ENCODE assay signal across 9 cellular contexts in the genomic region with DNA sequence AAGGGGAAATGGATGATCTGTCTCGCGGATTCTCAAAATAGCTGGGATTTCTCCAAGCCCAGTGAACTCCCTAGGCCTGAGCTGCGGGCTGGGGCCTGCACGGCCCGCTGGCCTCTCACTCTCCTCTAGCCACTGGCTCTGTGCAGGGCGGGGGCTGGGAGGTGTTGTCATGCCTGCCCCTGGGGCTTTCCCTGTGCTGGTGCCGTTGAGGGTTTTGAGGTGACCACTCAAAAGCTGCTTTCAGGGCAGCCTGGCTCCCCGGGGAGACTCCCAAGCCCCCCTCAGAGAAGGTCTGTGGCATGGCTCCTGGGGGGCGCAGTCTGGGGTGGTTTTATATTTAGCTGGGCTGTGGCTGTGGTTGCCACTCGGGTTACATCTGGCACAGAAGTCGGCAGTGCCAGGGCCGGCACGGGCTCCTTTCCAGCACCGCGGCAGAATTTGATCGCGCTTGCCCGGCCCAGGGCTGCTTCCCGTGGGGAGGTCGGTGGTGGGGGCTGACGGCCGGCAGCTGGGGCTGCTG. TPM values are rescaled to one million over a fixed set of nuclear protein-coding genes. Genes with fewer than 3 reads are reported as not detected.
A peak's percentile ranks its signal among the peaks of the same experiment; 100 is the strongest.
DNase-seq lines count a peak whose midpoint lies in the region; ATAC-seq and TF ChIP-seq lines count a peak whose summit lies in the region.
"Had no signal": no experiment of that assay in that cellular context is flagged by ENCODE, and none has a peak within 500 bp of the region (broad histone marks: within the 10 kb centered on the region; RNA-seq: fewer than 3 reads in every experiment).

No MANE protein-coding gene starts in this region.

- H3K4me3 ChIP-seq in brain microvascular endothelial cell (ENCODE audit: low read depth, low read length) (no peak overlapping the region), iPS-15b (ENCODE audit: low read depth, low read length) (no peak overlapping the region), spleen (no peak overlapping the region)

- H3K27me3 ChIP-seq in brain microvascular endothelial cell (replicated peaks): no peaks in the 10 kb centered on the region
- H3K27me3 ChIP-seq in iPS-15b (ENCODE audit: control insufficient read depth, insufficient read depth, low read length): no peaks in the 10 kb centered on the region
- no peaks in the 10 kb centered on the region for H3K27me3 ChIP-seq in spleen (replicated peaks in 1 of 7)

- 37 to 69% (median 60%) methylated on average over 11 to 22 of the region's 22 CpGs for WGBS in spleen, 5 donors

- no peak for TF ChIP-seq CTCF in brain microvascular endothelial cell (IDR thresholded peaks at IDR 0.05; ENCODE audit: low read depth, low read length, missing control alignments)
- TF ChIP-seq CTCF in spleen (IDR thresholded peaks at IDR 0.05 in 8 of 11, conservative IDR thresholded peaks at IDR 0.05 in 3 of 11): no peak

- peak overlapping the region; percentile 30 for H3K27ac ChIP-seq in brain microvascular endothelial cell
- H3K27ac ChIP-seq in spleen: peak overlapping the region in 7 of 8 donors; percentile 13 to 64 (median 50)

- H3K4me1 ChIP-seq in iPS-15b (ENCODE audit: control insufficient read depth, insufficient read depth, low read length) (peaks cover 11% of the 10 kb centered on the region), spleen (peaks cover 7 to 71% (median 40%) of the 10 kb centered on the region in 6 donors)

- DNase-seq in H4 (ENCODE audit: low spot score) (peak; percentile 59), brain microvascular endothelial cell (peak; percentile 49), spleen (no peak), activated gamma-delta T cell (lab: John Stamatoyannopoulos, UW) (no peak)
- no peak for DNase-seq in activated effector memory CD4-positive, alpha-beta T cell treated with anti-CD3 and anti-CD28 coated beads, Interleukin-2, amount 50 U/mL, for 16 hours
- DNase-seq: activated naive CD4-positive, alpha-beta T cell treated with anti-CD3 and anti-CD28 coated beads for 36 hours had no signal

- ATAC-seq in GM21529 (IDR thresholded peaks at IDR 0.05; ENCODE audit: unreplicated experiment) (no peak), HG02678 (IDR thresholded peaks at IDR 0.05; ENCODE audit: unreplicated experiment) (no peak)

- in situ Hi-C loops in brain microvascular endothelial cell (cut with HindIII; ENCODE audit: low pct_ligation_motif_present, low sequenced_read_pairs): no loop called here

- H3K36me3 ChIP-seq in brain microvascular endothelial cell (replicated peaks) (peaks cover 18% of the 10 kb centered on the region), iPS-15b (ENCODE audit: control insufficient read depth, insufficient read depth, low read length) (peaks cover 15% of the 10 kb centered on the region), spleen (peaks cover 0 to 59% (median 27%) of the 10 kb centered on the region in 6 donors)

- H3K9me3 ChIP-seq in iPS-15b (ENCODE audit: control insufficient read depth, insufficient read depth, low read length) (no peaks in the 10 kb centered on the region), spleen (no peaks in the 10 kb centered on the region)

- H3K9ac ChIP-seq in iPS-15b (ENCODE audit: low read depth, low read length): peak overlapping the region; percentile 37

- no peak for TF ChIP-seq POLR2A in spleen (IDR thresholded peaks at IDR 0.05)

- intact Hi-C loops in spleen (cut with DNase I; ENCODE audit: low total_unique reads): no loop called here

RNA-seq across cellular contexts. Expression of a gene that starts 10.0 kb away (rescaled TPM):
- 268 and 303 TPM in 2 replicates for total RNA-seq in H4 (2014; rRNA removed; shearing (Covaris generic))
- total RNA-seq in spleen: 100 to 1,000 TPM in 3 of 7 donors, 10 to 100 TPM in 4; 77.2 to 185 (median 92.3) TPM
- 100 to 1,000 TPM; 283 to 374 (median 336) TPM for polyA plus RNA-seq in spleen

RNA-seq across cellular contexts. Expression of a gene that starts 21.0 kb away (rescaled TPM):
- total RNA-seq in H4 (2014; rRNA removed; shearing (Covaris generic)): not detected in 2 replicates
- 10 to 100 TPM; 17.9 to 40.1 (median 23.6) TPM for total RNA-seq in spleen
- polyA plus RNA-seq in spleen: 10 to 100 TPM; 20.1 to 47.6 (median 23.3) TPM

RNA-seq across cellular contexts. Expression of a gene that starts 32.5 kb away (rescaled TPM):
- total RNA-seq in H4 (2014; rRNA removed; shearing (Covaris generic)): 80.7 and 124 TPM in 2 replicates
- 10 to 100 TPM; 51.6 to 92.2 (median 60.9) TPM for total RNA-seq in spleen
- polyA plus RNA-seq in spleen: 10 to 100 TPM; 75.8 to 89.0 (median 76.6) TPM

RNA-seq across cellular contexts. Expression of a gene that starts 43.7 kb away (rescaled TPM):
- total RNA-seq in H4 (2014; rRNA removed; shearing (Covaris generic)): 110 and 137 TPM in 2 replicates
- 100 to 1,000 TPM in 1 of 7 donors, 10 to 100 TPM in 6; 33.9 to 157 (median 43.0) TPM for total RNA-seq in spleen
- 10 to 100 TPM; 12.6 to 29.4 (median 19.7) TPM for polyA plus RNA-seq in spleen

Comparison
In these comparisons a context has a peak if more than half of its experiments do, and no peak if none do; other contexts are left out.
1. DNase-seq: peak in H4 (single experiment) and brain microvascular endothelial cell (single experiment); none in spleen (single experiment), activated gamma-delta T cell (single experiment) and activated effector memory CD4-positive, alpha-beta T cell treated with anti-CD3 and anti-CD28 coated beads, Interleukin-2, amount 50 U/mL, for 16 hours (single experiment).
2. RNA of a gene that starts 21.0 kb away (total RNA-seq): 17.9 to 40.1 TPM in spleen; not detected in H4; every median in the first group is over 10 times any median in the second.